21 cellular contexts compared by ENCODE assay signal in the genomic region with DNA sequence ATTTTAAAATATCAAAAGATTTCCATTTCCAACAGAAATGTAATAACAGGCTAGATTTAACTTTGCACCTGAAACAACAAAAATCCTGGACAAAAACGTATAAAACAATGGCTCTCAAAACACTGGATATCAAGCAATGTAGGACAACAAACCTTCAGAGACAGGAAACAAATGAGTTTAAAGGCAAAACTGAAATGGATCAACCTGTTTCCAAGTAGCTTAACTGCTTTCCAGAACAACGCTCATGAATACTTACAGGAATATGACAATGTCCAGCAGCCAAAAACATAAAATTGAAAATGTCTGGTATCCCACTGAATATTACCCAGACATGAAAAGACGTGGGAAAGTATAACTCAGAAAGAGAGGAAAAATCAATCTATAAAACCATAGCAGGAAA.
DNase-seq lines count a peak whose midpoint lies in the region; ATAC-seq, FAIRE-seq and TF ChIP-seq lines count a peak whose summit lies in the region.
"Had no signal": no experiment of that assay in that cellular context is flagged by ENCODE, and none has a peak within 500 bp of the region (broad histone marks: within the 10 kb centered on the region; RNA-seq: fewer than 3 reads in every experiment).

No MANE protein-coding gene starts in this region.

- WGBS in lower leg skin, 2 donors, result 84% methylated on average over 3 of the region's 3 CpGs

- intact Hi-C loops in Panc1 (cut with micrococcal nuclease; ENCODE audit: unreplicated experiment) (loop anchor here (10.0 kb wide), 2 partner anchors 108 to 158 kb away; a partner anchor contains a TSS), lower leg skin (cut with DNase I; ENCODE audit: low total_unique reads) (no loop called here)

- TF ChIP-seq POLR2A in lower leg skin (IDR thresholded peaks at IDR 0.05), result no peak

- H3K4me3 ChIP-seq in Panc1 (ENCODE audit: low read depth in 2 of 2, low read length in 2 of 2), result no peak overlapping the region
- no peak overlapping the region for H3K4me3 ChIP-seq in astrocyte (ENCODE audit: insufficient read depth, low read depth, low read length)
- H3K4me3 ChIP-seq in coronary artery, result no peak overlapping the region
- no peak overlapping the region for H3K4me3 ChIP-seq in lower leg skin (ENCODE audit: low read depth, poor library complexity, severe bottlenecking)
- H3K4me3 ChIP-seq: BLaER1 treated with 17β-estradiol and CSF1 and Interleukin-3, amounts not matched to agents 10 nM and 100 nM; GM12878; SJSA1 had no signal

- ATAC-seq in Panc1 (no peak), GM21381 (IDR thresholded peaks at IDR 0.05; ENCODE audit: unreplicated experiment) (no peak)
- ATAC-seq: GM12878, Right ventricle myocardium inferior had no signal

- no peaks in the 10 kb centered on the region for H4K20me1 ChIP-seq in astrocyte (ENCODE audit: insufficient read depth, low read length)
- H4K20me1 ChIP-seq: BLaER1 treated with 17β-estradiol and CSF1 and Interleukin-3, amounts not matched to agents 10 nM and 100 nM had no signal

- POLR2A ChIA-PET in Panc1 (lab: Charles Lee), result no interaction called here

- no peak for DNase-seq in D721Med (ENCODE audit: insufficient read length, low spot score)
- DNase-seq in Panc1 (ENCODE audit: low read depth, low spot score), result no peak
- DNase-seq in astrocyte (ENCODE audit: low read depth), result no peak
- DNase-seq in coronary artery (ENCODE audit: low spot score), result no peak
- no peak for DNase-seq in lower leg skin (ENCODE audit: low spot score in 2 of 2)
- DNase-seq: Caco-2, H9, HFFc6, KBM-7, NCI-H1105 treated with DMSO at 0.1 percent for 48 hours, NCI-H1694, NCI-H2081 treated with DMSO at 0.1 percent for 48 hours, NCI-H2171 treated with DMSO at 0.1 percent for 48 hours, NCI-H526 had no signal

- FAIRE-seq in D721Med (lab: Jason Lieb, UNC), result peak; percentile 16
- no peak for FAIRE-seq in astrocyte (lab: Jason Lieb, UNC)
- FAIRE-seq: GM12878 had no signal

- H3K27me3 Mint-ChIP-seq in astrocyte (ENCODE audit: low read depth, unreplicated experiment), result no peaks in the 10 kb centered on the region
- no peaks in the 10 kb centered on the region for H3K27me3 Mint-ChIP-seq in nephron (ENCODE audit: low read depth)
- H3K27me3 Mint-ChIP-seq: CD4-positive, alpha-beta memory T cell had no signal

- H3K27me3 ChIP-seq in Panc1 (ENCODE audit: control insufficient read depth, insufficient read depth, low read length) (no peaks in the 10 kb centered on the region), astrocyte (ENCODE audit: insufficient read depth, low read length) (no peaks in the 10 kb centered on the region)
- H3K27me3 ChIP-seq: BLaER1 treated with 17β-estradiol and CSF1 and Interleukin-3, amounts not matched to agents 10 nM and 100 nM; SJSA1 had no signal

- peak overlapping the region; percentile 16 for H3K27ac Mint-ChIP-seq in astrocyte (ENCODE audit: unreplicated experiment)
- peak overlapping the region in 2 of 3 experiments; percentile 61 to 80 for H3K27ac Mint-ChIP-seq in nephron
- H3K27ac Mint-ChIP-seq: H9 had no signal

- peaks cover 53% of the 10 kb centered on the region for H3K4me1 ChIP-seq in Panc1 (ENCODE audit: control insufficient read depth, insufficient read depth, low read length)
- peaks cover 35% of the 10 kb centered on the region for H3K4me1 ChIP-seq in astrocyte (ENCODE audit: insufficient read depth, low read length)

- H3K9me3 Mint-ChIP-seq in astrocyte (ENCODE audit: unreplicated experiment) (no peaks in the 10 kb centered on the region), nephron (no peaks in the 10 kb centered on the region)
- H3K9me3 Mint-ChIP-seq: HFFc6 had no signal

- no peaks in the 10 kb centered on the region for H3K79me2 ChIP-seq in astrocyte (ENCODE audit: insufficient read depth, low read length)

- H3K9me3 ChIP-seq in Panc1 (ENCODE audit: control insufficient read depth, insufficient read depth, low read depth, low read length) (peaks cover 8% of the 10 kb centered on the region; the same call in 1 of the 2 replicates), astrocyte (ENCODE audit: insufficient read depth, low read depth, low read length) (no peaks in the 10 kb centered on the region)
- H3K9me3 ChIP-seq: Caco-2, SJSA1 had no signal

- H3K36me3 ChIP-seq in Panc1 (ENCODE audit: control insufficient read depth, insufficient read depth, low read length) (no peaks in the 10 kb centered on the region), astrocyte (ENCODE audit: insufficient read depth, low read length) (no peaks in the 10 kb centered on the region)
- H3K36me3 ChIP-seq: BLaER1 treated with 17β-estradiol and CSF1 and Interleukin-3, amounts not matched to agents 10 nM and 100 nM; SJSA1 had no signal

- no TSS peak for BruUV-seq in Panc1 (replicated peaks; lab: Mats Ljungman, UMichigan)

- H3K4me3 Mint-ChIP-seq in astrocyte (ENCODE audit: unreplicated experiment) (no peak overlapping the region), nephron (no peak overlapping the region)
- H3K4me3 Mint-ChIP-seq: H9 had no signal

- peak overlapping the region; percentile 97 for H3K27ac ChIP-seq in Panc1 (ENCODE audit: low read length)
- peak overlapping the region; percentile 46 for H3K27ac ChIP-seq in astrocyte (ENCODE audit: low read depth, low read length)
- H3K27ac ChIP-seq in coronary artery, result no peak overlapping the region
- H3K27ac ChIP-seq: BLaER1 treated with 17β-estradiol and CSF1 and Interleukin-3, amounts not matched to agents 10 nM and 100 nM; SJSA1 had no signal

- H3K4me2 ChIP-seq in astrocyte (ENCODE audit: low read length), result peak overlapping the region; percentile 60

- no peak for TF ChIP-seq CTCF in D721Med (IDR thresholded peaks at IDR 0.05; ENCODE audit: insufficient read depth, missing control alignments)
- no peak for TF ChIP-seq CTCF in Panc1 (IDR thresholded peaks at IDR 0.05)
- no peak for TF ChIP-seq CTCF in astrocyte (IDR thresholded peaks at IDR 0.05; ENCODE audit: insufficient read depth, low read depth, low read length)
- TF ChIP-seq CTCF in nephron (IDR thresholded peaks at IDR 0.05; ENCODE audit: unreplicated experiment in 3 of 3), result no peak
- no peak for TF ChIP-seq CTCF in coronary artery (IDR thresholded peaks at IDR 0.05)
- TF ChIP-seq CTCF in lower leg skin (IDR thresholded peaks at IDR 0.05), result no peak

- no peak overlapping the region for H2AFZ ChIP-seq in astrocyte (ENCODE audit: low read depth, low read length)

- H3K9ac ChIP-seq in astrocyte (ENCODE audit: low read length), result peak overlapping the region; percentile 6
- H3K9ac ChIP-seq: BLaER1 treated with 17β-estradiol and CSF1 and Interleukin-3, amounts not matched to agents 10 nM and 100 nM had no signal

- CTCF ChIA-PET in Panc1 (lab: Charles Lee), result no interaction called here

- in situ Hi-C loops in Panc1 (cut with HindIII; ENCODE audit: low pct_unique_long_range_greater_than_20kb, low sequenced_read_pairs), result no loop called here

- H3K36me3 Mint-ChIP-seq in astrocyte (ENCODE audit: low read depth, unreplicated experiment) (no peaks in the 10 kb centered on the region), nephron (ENCODE audit: low read depth) (peaks cover 4% of the 10 kb centered on the region)

- H3K4me1 Mint-ChIP-seq in astrocyte (ENCODE audit: low read depth, unreplicated experiment) (peaks cover 55% of the 10 kb centered on the region), nephron (peaks cover 54% of the 10 kb centered on the region)

Comparison
In these comparisons a context has a peak if more than half of its experiments do, and no peak if none do; other contexts are left out.
1. H3K27ac ChIP-seq: peak in Panc1 (single experiment) and astrocyte (single experiment); none in coronary artery (0 of 2).